12 cellular contexts compared by ENCODE assay signal in genomic region chr3:151903501-151903991, GRCh38. TPM values are rescaled to one million over a fixed set of nuclear protein-coding genes. Genes with fewer than 3 reads are reported as not detected.
DNase-seq lines count a peak whose midpoint lies in the region; ATAC-seq and TF ChIP-seq lines count a peak whose summit lies in the region.
"Had no signal": no experiment of that assay in that cellular context is flagged by ENCODE, and none has a peak within 500 bp of the region (broad histone marks: within the 10 kb centered on the region; RNA-seq: fewer than 3 reads in every experiment).

No MANE protein-coding gene starts in this region.

- in situ Hi-C loops in ACHN (cut with HindIII; ENCODE audit: low pct_ligation_motif_present, low pct_unique_long_range_greater_than_20kb, low sequenced_read_pairs), result no loop called here

- peaks cover 25% of the 10 kb centered on the region for H3F3A ChIP-seq in neural progenitor cell (ENCODE audit: low read depth)

- H3K4me1 Mint-ChIP-seq in neural progenitor cell, result peaks cover 34% of the 10 kb centered on the region

- H3K27ac Mint-ChIP-seq in neural progenitor cell, result peak overlapping the region; percentile 28
- H3K27ac Mint-ChIP-seq: activated CD4-positive, alpha-beta memory T cell treated with anti-CD3 and anti-CD28 coated beads for 36 hours; activated naive CD4-positive, alpha-beta T cell treated with anti-CD3 and anti-CD28 coated beads, Interleukin-2, amount 50 U/mL, for 24 hours had no signal

- peak; percentile 33 for DNase-seq in ELF-1 (ENCODE audit: low read depth, low spot score)
- DNase-seq in OCI-M1 (lab: John Stamatoyannopoulos, UW), result peak; percentile 62
- DNase-seq in dermis microvascular lymphatic vessel endothelial cell (ENCODE audit: low read depth in 2 of 2), result peak; percentile 29 to 97
- no peak for DNase-seq in neural progenitor cell (ENCODE audit: low spot score)
- no peak for DNase-seq in HPDE6-E6E7 (ENCODE audit: extremely low spot score)
- DNase-seq in kidney tubule cell (ENCODE audit: low spot score), result no peak
- DNase-seq in ACHN, result no peak
- DNase-seq: activated CD4-positive, alpha-beta memory T cell treated with anti-CD3 and anti-CD28 coated beads for 36 hours had no signal

- no peak overlapping the region for H3K27ac ChIP-seq in neural progenitor cell
- H3K27ac ChIP-seq: SK-N-MC had no signal

- no peaks in the 10 kb centered on the region for H3K9me3 ChIP-seq in neural progenitor cell (ENCODE audit: low read depth)

- H4K20me1 ChIP-seq in neural progenitor cell (ENCODE audit: low read depth), result no peaks in the 10 kb centered on the region

- no peaks in the 10 kb centered on the region for H3K36me3 ChIP-seq in neural progenitor cell

- H3K27me3 ChIP-seq in neural progenitor cell, result no peaks in the 10 kb centered on the region

- peaks cover 43% of the 10 kb centered on the region for H3K4me1 ChIP-seq in neural progenitor cell

- H3K4me3 Mint-ChIP-seq in neural progenitor cell, result no peak overlapping the region
- H3K4me3 Mint-ChIP-seq: activated CD4-positive, alpha-beta memory T cell treated with anti-CD3 and anti-CD28 coated beads for 36 hours; activated naive CD4-positive, alpha-beta T cell treated with anti-CD3 and anti-CD28 coated beads, Interleukin-2, amount 50 U/mL, for 24 hours had no signal

- H3K9me3 Mint-ChIP-seq in neural progenitor cell, result no peaks in the 10 kb centered on the region
- H3K9me3 Mint-ChIP-seq: activated CD4-positive, alpha-beta memory T cell treated with anti-CD3 and anti-CD28 coated beads for 36 hours; activated naive CD4-positive, alpha-beta T cell treated with anti-CD3 and anti-CD28 coated beads, Interleukin-2, amount 50 U/mL, for 24 hours had no signal

- H3K9ac ChIP-seq in neural progenitor cell, result no peak overlapping the region

- H3K4me2 ChIP-seq in neural progenitor cell, result no peak overlapping the region

- H3K4me3 ChIP-seq in neural progenitor cell, result no peak overlapping the region
- H3K4me3 ChIP-seq: GM12878, SK-N-MC had no signal

- H2AFZ ChIP-seq in neural progenitor cell (replicated peaks), result no peak overlapping the region

- no peak for ATAC-seq in GM19463 (IDR thresholded peaks at IDR 0.05; ENCODE audit: unreplicated experiment)
- ATAC-seq: GM12878 had no signal

- H3K36me3 Mint-ChIP-seq in neural progenitor cell, result no peaks in the 10 kb centered on the region
- H3K36me3 Mint-ChIP-seq: activated CD4-positive, alpha-beta memory T cell treated with anti-CD3 and anti-CD28 coated beads for 36 hours; activated naive CD4-positive, alpha-beta T cell treated with anti-CD3 and anti-CD28 coated beads, Interleukin-2, amount 50 U/mL, for 24 hours had no signal

- no peaks in the 10 kb centered on the region for H3K79me2 ChIP-seq in neural progenitor cell (ENCODE audit: low read depth)

- H3K27me3 Mint-ChIP-seq in neural progenitor cell (ENCODE audit: insufficient read depth, low read depth), result peaks cover 7% of the 10 kb centered on the region
- H3K27me3 Mint-ChIP-seq: activated CD4-positive, alpha-beta memory T cell treated with anti-CD3 and anti-CD28 coated beads for 36 hours; activated naive CD4-positive, alpha-beta T cell treated with anti-CD3 and anti-CD28 coated beads, Interleukin-2, amount 50 U/mL, for 24 hours had no signal

- TF ChIP-seq CTCF in neural progenitor cell (IDR thresholded peaks at IDR 0.05), result no peak

RNA-seq across cellular contexts. Expression of gene SUCNR1, which starts 30.1 kb away (rescaled TPM):
- total RNA-seq in dermis microvascular lymphatic vessel endothelial cell (not detected in 2 replicates), neural progenitor cell (ENCODE audit: low replicate concordance) (not detected in 2 replicates)
- total RNA-seq: activated CD4-positive, alpha-beta memory T cell treated with anti-CD3 and anti-CD28 coated beads for 36 hours had no signal

Comparison
In these comparisons a context has a peak if more than half of its experiments do, and no peak if none do; other contexts are left out.
1. DNase-seq: peak in ELF-1 (single experiment), OCI-M1 (single experiment) and dermis microvascular lymphatic vessel endothelial cell (2 of 2); none in neural progenitor cell (single experiment), HPDE6-E6E7 (single experiment), kidney tubule cell (single experiment) and ACHN (single experiment).